In the genomic region with DNA sequence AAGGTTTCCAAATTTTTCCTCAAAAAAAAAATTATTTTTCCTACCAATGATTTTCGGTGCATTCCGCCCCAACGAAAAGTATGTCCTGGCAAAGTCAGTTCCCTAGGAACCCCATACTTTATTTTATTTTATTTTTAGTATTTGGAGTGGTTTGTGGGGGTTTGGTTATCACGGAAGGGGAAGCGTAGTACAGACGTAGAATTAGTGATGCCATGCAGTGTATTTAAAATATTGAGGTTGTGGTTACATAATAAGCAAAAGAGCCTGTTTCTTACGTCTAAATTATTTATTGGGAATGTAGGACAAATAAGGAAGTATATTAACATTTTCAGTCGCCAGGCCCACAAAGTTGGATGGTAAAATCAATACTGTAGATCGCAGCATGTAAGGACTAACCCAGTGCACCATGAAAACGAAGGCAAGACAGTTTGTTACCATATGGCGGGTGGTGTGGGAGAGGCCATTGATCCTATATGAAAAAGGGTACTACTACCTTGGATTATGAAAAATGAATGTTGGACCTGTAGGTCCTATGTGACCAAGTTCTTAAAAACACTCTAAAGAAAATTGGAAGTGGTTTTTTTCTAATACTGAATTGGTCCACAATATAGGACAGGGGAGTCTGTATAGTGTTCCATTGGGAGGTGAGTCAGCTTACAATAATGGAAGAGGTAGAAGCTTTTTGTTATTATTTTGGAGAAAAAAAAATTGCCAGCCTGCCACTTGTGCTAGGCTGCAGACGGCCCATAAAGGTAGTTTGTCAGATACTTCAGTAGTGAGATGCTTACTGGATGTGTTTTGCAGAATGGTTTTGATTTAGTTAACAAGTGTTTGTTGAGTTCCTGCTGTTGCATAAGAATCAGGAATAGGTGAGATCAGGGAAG, we compare ENCODE assay signal across 8 cellular contexts. TPM values are rescaled to one million over a fixed set of nuclear protein-coding genes. Genes with fewer than 3 reads are reported as not detected.
DNase-seq lines count a peak whose midpoint lies in the region; ATAC-seq and TF ChIP-seq lines count a peak whose summit lies in the region.

No MANE protein-coding gene starts in this region.

- H3K9me3 ChIP-seq in BE2C (no peaks in the 10 kb centered on the region), WERI-Rb-1 (ENCODE audit: severe bottlenecking) (no peaks in the 10 kb centered on the region)

- H3K36me3 Mint-ChIP-seq in IgD-negative memory B cell: peaks cover 12% of the 10 kb centered on the region

- ATAC-seq in GM19351 (IDR thresholded peaks at IDR 0.05; ENCODE audit: unreplicated experiment) (no peak), GM19397 (IDR thresholded peaks at IDR 0.05; ENCODE audit: unreplicated experiment) (no peak)

- H3K4me1 ChIP-seq in BE2C: no peaks in the 10 kb centered on the region

- H3K27me3 Mint-ChIP-seq in IgD-negative memory B cell: no peaks in the 10 kb centered on the region

- H3K27ac Mint-ChIP-seq in IgD-negative memory B cell: peak overlapping the region; percentile 80 to 97 (median 96)

- H3K36me3 ChIP-seq in BE2C (peaks cover 11% of the 10 kb centered on the region; the same call in 1 of the 2 replicates), WERI-Rb-1 (peaks cover 20% of the 10 kb centered on the region)

- H3K4me3 Mint-ChIP-seq in IgD-negative memory B cell: peak overlapping the region; percentile 92 to 97 (median 96)

- peaks cover 0 to 3% (median 0%) of the 10 kb centered on the region in 3 donors for H3K9me3 Mint-ChIP-seq in IgD-negative memory B cell

- no peak for TF ChIP-seq CTCF in BE2C (IDR thresholded peaks at IDR 0.05; ENCODE audit: low read depth, low read length)
- TF ChIP-seq CTCF in WERI-Rb-1 (IDR thresholded peaks at IDR 0.05; ENCODE audit: low read depth, low read length): no peak

- no peak for DNase-seq in BE2C
- DNase-seq in WERI-Rb-1: no peak
- peak; percentile 11 for DNase-seq in germinal center (ENCODE audit: low spot score)
- no peak for DNase-seq in skeletal muscle cell (ENCODE audit: low read depth)
- DNase-seq in NCI-H2081 treated with DMSO at 0.1 percent for 48 hours (lab: John Stamatoyannopoulos, UW): no peak

- H3K27ac ChIP-seq in WERI-Rb-1: peak overlapping the region; percentile 86

- peaks cover 16 to 23% (median 18%) of the 10 kb centered on the region in 3 donors for H3K4me1 Mint-ChIP-seq in IgD-negative memory B cell

- H3K4me3 ChIP-seq in BE2C (ENCODE audit: low read depth, low read length): peak overlapping the region; percentile 91
- peak overlapping the region; percentile 83 for H3K4me3 ChIP-seq in WERI-Rb-1 (ENCODE audit: low read depth, low read length)
- peak overlapping the region; percentile 74 for H3K4me3 ChIP-seq in skeletal muscle cell (ENCODE audit: low read depth, low read length)

- no peaks in the 10 kb centered on the region for H3K27me3 ChIP-seq in BE2C
- H3K27me3 ChIP-seq in WERI-Rb-1 (ENCODE audit: insufficient read depth, low read depth, severe bottlenecking): no peaks in the 10 kb centered on the region

RNA-seq across cellular contexts. Expression of gene DTWD1, which starts 0.7 kb away (rescaled TPM):
- polyA plus RNA-seq in BE2C (2012; ENCODE audit: insufficient read depth, insufficient read length, low read depth): 12.2 TPM
- 19.3 TPM for polyA plus RNA-seq in IgD-negative memory B cell

RNA-seq across cellular contexts. Expression of gene FAM227B, which starts 1.0 kb away (rescaled TPM):
- 2.5 TPM for polyA plus RNA-seq in BE2C (2012; ENCODE audit: insufficient read depth, insufficient read length, low read depth)
- polyA plus RNA-seq in IgD-negative memory B cell: 13.3 TPM
